In genomic region chr1:100036718-100037664, GRCh38 we compare ENCODE assay signal across 8 cellular contexts.
DNase-seq lines count a peak whose midpoint lies in the region; ATAC-seq and TF ChIP-seq lines count a peak whose summit lies in the region.

No MANE protein-coding gene starts in this region.

- H3K9me3 ChIP-seq in OCI-LY3 (ENCODE audit: insufficient read depth, low read length), result no peaks in the 10 kb centered on the region

- H3K4me2 ChIP-seq in OCI-LY3 (ENCODE audit: low read length), result peak overlapping the region; percentile 89

- peaks cover 30% of the 10 kb centered on the region for H4K20me1 ChIP-seq in OCI-LY3 (ENCODE audit: insufficient read depth, low read length)

- H2AFZ ChIP-seq in OCI-LY3 (ENCODE audit: low read depth, low read length), result peak overlapping the region; percentile 79

- peak overlapping the region; percentile 96 to 97 for H3K4me3 Mint-ChIP-seq in CD14-positive monocyte

- H3K4me1 ChIP-seq in OCI-LY3 (ENCODE audit: low read length), result peaks cover 18% of the 10 kb centered on the region
- peaks cover 4% of the 10 kb centered on the region for H3K4me1 ChIP-seq in urinary bladder (ENCODE audit: insufficient read depth)

- ATAC-seq in GM21529 (IDR thresholded peaks at IDR 0.05; ENCODE audit: unreplicated experiment), result peak; percentile 0
- ATAC-seq in GM21737 (IDR thresholded peaks at IDR 0.05; ENCODE audit: unreplicated experiment), result no peak
- ATAC-seq in HG03025 (IDR thresholded peaks at IDR 0.05; ENCODE audit: low FRiP score, unreplicated experiment), result no peak

- peak overlapping the region; percentile 82 for H3K27ac ChIP-seq in OCI-LY3 (ENCODE audit: low read length)
- no peak overlapping the region for H3K27ac ChIP-seq in urinary bladder (ENCODE audit: low read depth)

- H3K79me2 ChIP-seq in OCI-LY3 (ENCODE audit: low read length), result peaks cover 54% of the 10 kb centered on the region

- peak overlapping the region; percentile 94 for H3K9ac ChIP-seq in OCI-LY3 (ENCODE audit: low read length)

- H3K36me3 ChIP-seq in OCI-LY3 (replicated peaks; ENCODE audit: low read depth, low read length) (no peaks in the 10 kb centered on the region), urinary bladder (ENCODE audit: insufficient read depth) (no peaks in the 10 kb centered on the region)

- DNase-seq in CD14-positive monocyte (ENCODE audit: low spot score) (no peak), choroid plexus epithelial cell (ENCODE audit: low read depth) (peak; percentile 43), medulla oblongata (ENCODE audit: extremely low spot score) (peak; percentile 21)

- H3K4me3 ChIP-seq in OCI-LY3 (ENCODE audit: low read length) (peak overlapping the region; percentile 99), choroid plexus epithelial cell (ENCODE audit: low read depth, low read length) (peak overlapping the region; percentile 89), urinary bladder (ENCODE audit: low read depth, low read length) (peak overlapping the region; percentile 93)

- H3K27me3 Mint-ChIP-seq in CD14-positive monocyte (ENCODE audit: low read depth in 3 of 3), result peaks cover 0 to 4% (median 0%) of the 10 kb centered on the region in 3 donors

- intact Hi-C loops in CD14-positive monocyte (cut with micrococcal nuclease), result loop anchor here (5.0 to 10.0 kb wide), 3 partner anchors 95 to 858 kb away; partner anchors contain the start of genes SASS6 (in 2 of the 2), TRMT13 (in 2 of the 2), EXTL2 (in 1 of the 2) and RTCA (in 1 of the 2)

- no peaks in the 10 kb centered on the region for H3K27me3 ChIP-seq in OCI-LY3 (ENCODE audit: low read depth, low read length)

- peak overlapping the region; percentile 96 to 99 (median 98) for H3K27ac Mint-ChIP-seq in CD14-positive monocyte

- peaks cover 27% of the 10 kb centered on the region for H3K4me1 Mint-ChIP-seq in CD14-positive monocyte

- WGBS in urinary bladder, result 24% methylated on average over 11 of the region's 11 CpGs

- TF ChIP-seq CTCF in CD14-positive monocyte (IDR thresholded peaks at IDR 0.05) (no peak), OCI-LY3 (IDR thresholded peaks at IDR 0.05; ENCODE audit: low read depth, low read length) (no peak), choroid plexus epithelial cell (conservative IDR thresholded peaks at IDR 0.05; ENCODE audit: low read depth, low read length) (no peak)

- H3K9me3 Mint-ChIP-seq in CD14-positive monocyte, result peaks cover 0 to 3% (median 0%) of the 10 kb centered on the region in 7 donors

- no peaks in the 10 kb centered on the region for H3K36me3 Mint-ChIP-seq in CD14-positive monocyte
